ENCODE assay signal across 15 cellular contexts in the genomic region with DNA sequence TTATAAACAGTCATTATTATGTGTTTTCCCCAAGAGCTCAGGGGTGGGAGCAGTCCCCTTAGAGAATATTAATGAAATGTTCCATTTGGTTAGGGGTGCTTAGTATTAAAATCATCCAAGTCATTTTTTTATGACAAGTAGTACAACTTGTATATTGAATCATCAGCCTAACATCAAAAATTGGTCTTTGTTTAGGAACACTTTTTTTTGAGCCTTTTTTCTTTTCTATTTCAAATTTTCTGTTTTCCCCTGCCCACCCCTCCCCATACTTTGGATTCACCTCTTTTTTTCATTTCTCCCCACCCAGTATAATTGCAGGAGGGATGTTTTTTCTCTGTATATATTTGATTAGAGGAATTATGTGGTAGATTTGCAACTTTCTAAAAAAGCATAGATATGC. TPM values are rescaled to one million over a fixed set of nuclear protein-coding genes. Genes with fewer than 3 reads are reported as not detected.
DNase-seq lines count a peak whose midpoint lies in the region; ATAC-seq lines count a peak whose summit lies in the region.
"Had no signal": no experiment of that assay in that cellular context is flagged by ENCODE, and none has a peak within 500 bp of the region (broad histone marks: within the 10 kb centered on the region; RNA-seq: fewer than 3 reads in every experiment).

No MANE protein-coding gene starts in this region.

- intact Hi-C loops in activated T-helper 1 cell treated with anti-CD3 and anti-CD28 coated beads, Interleukin-12 subunit alpha, Interleukin-12 subunit beta, Interleukin-2, Interleukin-4 antibody, amounts not matched to agents 30 ng/mL and 10 ng/mL and 1 ng/mL, durations not matched to agents 14 hours and 24 hours and 36 hours (cut with micrococcal nuclease), result no loop called here

- CTCF ChIA-PET in activated CD4-positive, alpha-beta T cell treated with anti-CD3 and anti-CD28 coated beads, Interleukin-2, amount 10 ng/mL, durations not matched to agents 7 days and 5 days (lab: Charles Lee), result no interaction called here

- H3K4me1 Mint-ChIP-seq in activated CD4-positive, alpha-beta T cell treated with anti-CD3 and anti-CD28 coated beads, Interleukin-2, amount 10 ng/mL, durations not matched to agents 7 days and 5 days, result no peaks in the 10 kb centered on the region
- no peaks in the 10 kb centered on the region for H3K4me1 Mint-ChIP-seq in activated T-cell treated with anti-CD3 and anti-CD28 coated beads, Interleukin-2, amount 50 U/mL, for 72 hours (ENCODE audit: low read depth)
- H3K4me1 Mint-ChIP-seq in activated T-helper 1 cell treated with anti-CD3 and anti-CD28 coated beads, Interleukin-12 subunit alpha, Interleukin-12 subunit beta, Interleukin-2, Interleukin-4 antibody, amounts not matched to agents 30 ng/mL and 10 ng/mL and 1 ng/mL, durations not matched to agents 14 hours and 24 hours and 36 hours (ENCODE audit: low read depth), result no peaks in the 10 kb centered on the region
- no peaks in the 10 kb centered on the region for H3K4me1 Mint-ChIP-seq in activated T-helper 17 cell treated with anti-CD3 and anti-CD28 coated beads, Interleukin-2, amount 50 U/mL, for 72 hours
- H3K4me1 Mint-ChIP-seq: GM23338 had no signal

- H3K27ac Mint-ChIP-seq in activated CD4-positive, alpha-beta T cell treated with anti-CD3 and anti-CD28 coated beads, Interleukin-2, amount 10 ng/mL, durations not matched to agents 7 days and 5 days, result peak overlapping the region; percentile 44
- peak overlapping the region; percentile 83 for H3K27ac Mint-ChIP-seq in activated T-cell treated with anti-CD3 and anti-CD28 coated beads, Interleukin-2, amount 50 U/mL, for 72 hours
- H3K27ac Mint-ChIP-seq in activated T-helper 1 cell treated with anti-CD3 and anti-CD28 coated beads, Interleukin-12 subunit alpha, Interleukin-12 subunit beta, Interleukin-2, Interleukin-4 antibody, amounts not matched to agents 30 ng/mL and 10 ng/mL and 1 ng/mL, durations not matched to agents 14 hours and 24 hours and 36 hours, result peak overlapping the region; percentile 15
- H3K27ac Mint-ChIP-seq in activated T-helper 17 cell treated with anti-CD3 and anti-CD28 coated beads, Interleukin-2, amount 50 U/mL, for 72 hours, result no peak overlapping the region
- H3K27ac Mint-ChIP-seq: CD4-positive, alpha-beta T cell; GM23338; HFFc6 had no signal

- H3K27me3 Mint-ChIP-seq in activated CD4-positive, alpha-beta T cell treated with anti-CD3 and anti-CD28 coated beads, Interleukin-2, amount 10 ng/mL, durations not matched to agents 7 days and 5 days, result no peaks in the 10 kb centered on the region
- no peaks in the 10 kb centered on the region for H3K27me3 Mint-ChIP-seq in activated T-cell treated with anti-CD3 and anti-CD28 coated beads, Interleukin-2, amount 50 U/mL, for 72 hours (ENCODE audit: low read depth)
- no peaks in the 10 kb centered on the region for H3K27me3 Mint-ChIP-seq in activated T-helper 1 cell treated with anti-CD3 and anti-CD28 coated beads, Interleukin-12 subunit alpha, Interleukin-12 subunit beta, Interleukin-2, Interleukin-4 antibody, amounts not matched to agents 30 ng/mL and 10 ng/mL and 1 ng/mL, durations not matched to agents 14 hours and 24 hours and 36 hours (ENCODE audit: insufficient read depth)
- H3K27me3 Mint-ChIP-seq in activated T-helper 17 cell treated with anti-CD3 and anti-CD28 coated beads, Interleukin-2, amount 50 U/mL, for 72 hours, result no peaks in the 10 kb centered on the region
- H3K27me3 Mint-ChIP-seq: CD4-positive, alpha-beta T cell had no signal

- POLR2A ChIA-PET in activated CD4-positive, alpha-beta T cell treated with anti-CD3 and anti-CD28 coated beads, Interleukin-2, amount 10 ng/mL, durations not matched to agents 7 days and 5 days (lab: Charles Lee), result no interaction called here

- peaks cover 44% of the 10 kb centered on the region for H3K36me3 Mint-ChIP-seq in activated CD4-positive, alpha-beta T cell treated with anti-CD3 and anti-CD28 coated beads, Interleukin-2, amount 10 ng/mL, durations not matched to agents 7 days and 5 days (ENCODE audit: low read depth)
- H3K36me3 Mint-ChIP-seq in activated T-cell treated with anti-CD3 and anti-CD28 coated beads, Interleukin-2, amount 50 U/mL, for 72 hours (ENCODE audit: insufficient read depth in 2 of 2), result peaks cover 0 to 13% of the 10 kb centered on the region in 2 donors
- peaks cover 39% of the 10 kb centered on the region for H3K36me3 Mint-ChIP-seq in activated T-helper 1 cell treated with anti-CD3 and anti-CD28 coated beads, Interleukin-12 subunit alpha, Interleukin-12 subunit beta, Interleukin-2, Interleukin-4 antibody, amounts not matched to agents 30 ng/mL and 10 ng/mL and 1 ng/mL, durations not matched to agents 14 hours and 24 hours and 36 hours (ENCODE audit: low read depth)
- peaks cover 100% of the 10 kb centered on the region for H3K36me3 Mint-ChIP-seq in activated T-helper 17 cell treated with anti-CD3 and anti-CD28 coated beads, Interleukin-2, amount 50 U/mL, for 72 hours (ENCODE audit: low read depth)

- no peaks in the 10 kb centered on the region for H3K9me3 Mint-ChIP-seq in activated CD4-positive, alpha-beta T cell treated with anti-CD3 and anti-CD28 coated beads, Interleukin-2, amount 10 ng/mL, durations not matched to agents 7 days and 5 days
- H3K9me3 Mint-ChIP-seq in activated T-cell treated with anti-CD3 and anti-CD28 coated beads, Interleukin-2, amount 50 U/mL, for 72 hours, result no peaks in the 10 kb centered on the region
- no peaks in the 10 kb centered on the region for H3K9me3 Mint-ChIP-seq in activated T-helper 1 cell treated with anti-CD3 and anti-CD28 coated beads, Interleukin-12 subunit alpha, Interleukin-12 subunit beta, Interleukin-2, Interleukin-4 antibody, amounts not matched to agents 30 ng/mL and 10 ng/mL and 1 ng/mL, durations not matched to agents 14 hours and 24 hours and 36 hours
- no peaks in the 10 kb centered on the region for H3K9me3 Mint-ChIP-seq in activated T-helper 17 cell treated with anti-CD3 and anti-CD28 coated beads, Interleukin-2, amount 50 U/mL, for 72 hours
- H3K9me3 Mint-ChIP-seq: CD4-positive, alpha-beta T cell; GM23338; HFFc6 had no signal

- DNase-seq in activated CD4-positive, alpha-beta T cell treated with anti-CD3 and anti-CD28 coated beads, Interleukin-2, amount 10 ng/mL, durations not matched to agents 7 days and 5 days, result no peak
- DNase-seq in activated CD4-positive, alpha-beta T cell treated with anti-CD3 and anti-CD28 coated beads for 48 hours, result no peak
- DNase-seq in activated T-cell treated with anti-CD3 and anti-CD28 coated beads, Interleukin-2, amount 50 U/mL, for 72 hours, result no peak
- no peak for DNase-seq in activated T-cell treated with anti-CD3 and anti-CD28 coated beads for 4 hours
- DNase-seq in activated T-helper 1 cell treated with anti-CD3 and anti-CD28 coated beads, Interleukin-12 subunit alpha, Interleukin-12 subunit beta, Interleukin-2, Interleukin-4 antibody, amounts not matched to agents 30 ng/mL and 10 ng/mL and 1 ng/mL, durations not matched to agents 14 hours and 24 hours and 36 hours (ENCODE audit: low spot score), result no peak
- DNase-seq: AML-193; Caco-2; CD4-positive, alpha-beta T cell; HCEC 1CT; HFFc6; IMR-90 had no signal

- no peak for ATAC-seq in activated T-cell treated with anti-CD3 and anti-CD28 coated beads, Interleukin-2, amount 50 U/mL, for 72 hours (replicated peaks in 1 of 2)
- no peak for ATAC-seq in HG02870 (IDR thresholded peaks at IDR 0.05; ENCODE audit: unreplicated experiment)
- ATAC-seq in activated T-helper 17 cell treated with anti-CD3 and anti-CD28 coated beads, Interleukin-2, amount 50 U/mL, for 72 hours (replicated peaks), result no peak
- ATAC-seq: A549, GM23338 had no signal

- no peak overlapping the region for H3K4me3 Mint-ChIP-seq in activated CD4-positive, alpha-beta T cell treated with anti-CD3 and anti-CD28 coated beads, Interleukin-2, amount 10 ng/mL, durations not matched to agents 7 days and 5 days
- no peak overlapping the region for H3K4me3 Mint-ChIP-seq in activated T-cell treated with anti-CD3 and anti-CD28 coated beads, Interleukin-2, amount 50 U/mL, for 72 hours
- H3K4me3 Mint-ChIP-seq in activated T-helper 1 cell treated with anti-CD3 and anti-CD28 coated beads, Interleukin-12 subunit alpha, Interleukin-12 subunit beta, Interleukin-2, Interleukin-4 antibody, amounts not matched to agents 30 ng/mL and 10 ng/mL and 1 ng/mL, durations not matched to agents 14 hours and 24 hours and 36 hours, result no peak overlapping the region
- no peak overlapping the region for H3K4me3 Mint-ChIP-seq in activated T-helper 17 cell treated with anti-CD3 and anti-CD28 coated beads, Interleukin-2, amount 50 U/mL, for 72 hours
- H3K4me3 Mint-ChIP-seq: CD4-positive, alpha-beta T cell; GM23338; HFFc6 had no signal

RNA-seq across cellular contexts. Expression of gene RBM27, which starts 25.8 kb away (rescaled TPM):
- total RNA-seq in activated CD4-positive, alpha-beta T cell treated with anti-CD3 and anti-CD28 coated beads, Interleukin-2, amount 10 ng/mL, durations not matched to agents 7 days and 5 days, result 10 to 100 TPM; 19.5 to 36.3 TPM
- total RNA-seq in activated T-cell treated with anti-CD3 and anti-CD28 coated beads, Interleukin-2, amount 50 U/mL, for 72 hours, result 10 to 100 TPM; 24.3 to 24.7 TPM
- 31.2 and 33.5 TPM in 2 replicates for total RNA-seq in activated T-helper 1 cell treated with anti-CD3 and anti-CD28 coated beads, Interleukin-12 subunit alpha, Interleukin-12 subunit beta, Interleukin-2, Interleukin-4 antibody, amounts not matched to agents 30 ng/mL and 10 ng/mL and 1 ng/mL, durations not matched to agents 14 hours and 24 hours and 36 hours
- total RNA-seq in activated T-helper 17 cell treated with anti-CD3 and anti-CD28 coated beads, Interleukin-2, amount 50 U/mL, for 72 hours, result 10 to 100 TPM; 20.7 to 21.7 TPM

RNA-seq across cellular contexts. Expression of gene LARS1, which starts 46.8 kb away (rescaled TPM):
- total RNA-seq in activated CD4-positive, alpha-beta T cell treated with anti-CD3 and anti-CD28 coated beads, Interleukin-2, amount 10 ng/mL, durations not matched to agents 7 days and 5 days, result 100 to 1,000 TPM; 108 to 110 TPM
- 100 to 1,000 TPM; 150 to 191 TPM for total RNA-seq in activated T-cell treated with anti-CD3 and anti-CD28 coated beads, Interleukin-2, amount 50 U/mL, for 72 hours
- 134 and 144 TPM in 2 replicates for total RNA-seq in activated T-helper 1 cell treated with anti-CD3 and anti-CD28 coated beads, Interleukin-12 subunit alpha, Interleukin-12 subunit beta, Interleukin-2, Interleukin-4 antibody, amounts not matched to agents 30 ng/mL and 10 ng/mL and 1 ng/mL, durations not matched to agents 14 hours and 24 hours and 36 hours
- total RNA-seq in activated T-helper 17 cell treated with anti-CD3 and anti-CD28 coated beads, Interleukin-2, amount 50 U/mL, for 72 hours, result 100 to 1,000 TPM in 1 of 2 donors, 10 to 100 TPM in 1; 90.3 to 147 TPM
